Comparison of ENCODE assay signal across 22 cellular contexts in genomic region chr20:57468523-57469417, GRCh38. TPM values are rescaled to one million over a fixed set of nuclear protein-coding genes. Genes with fewer than 3 reads are reported as not detected.
DNase-seq lines count a peak whose midpoint lies in the region; ATAC-seq and TF ChIP-seq lines count a peak whose summit lies in the region.
"Had no signal": no experiment of that assay in that cellular context is flagged by ENCODE, and none has a peak within 500 bp of the region (broad histone marks: within the 10 kb centered on the region; RNA-seq: fewer than 3 reads in every experiment).

No MANE protein-coding gene starts in this region.

- H3K36me3 Mint-ChIP-seq in natural killer cell treated with Interleukin-12 subunit alpha and Interleukin-12 subunit beta and Interleukin-15 and Interleukin-18, amount 100 ng/mL, for 72 hours: no peaks in the 10 kb centered on the region
- H3K36me3 Mint-ChIP-seq in natural killer cell: no peaks in the 10 kb centered on the region
- no peaks in the 10 kb centered on the region for H3K36me3 Mint-ChIP-seq in dendritic cell treated with granulocyte-macrophage colony-stimulating factor and Interleukin-4, amounts not matched to agents 40 ng/mL and 50 ng/mL, for 4 days (ENCODE audit: low read depth)
- H3K36me3 Mint-ChIP-seq in immature natural killer cell: no peaks in the 10 kb centered on the region
- peaks cover 5% of the 10 kb centered on the region for H3K36me3 Mint-ChIP-seq in effector memory CD8-positive, alpha-beta T cell (ENCODE audit: insufficient read depth)
- no peaks in the 10 kb centered on the region for H3K36me3 Mint-ChIP-seq in activated T-helper 1 cell treated with anti-CD3 and anti-CD28 coated beads, Interleukin-12 subunit alpha, Interleukin-12 subunit beta, Interleukin-2, Interleukin-4 antibody, amounts not matched to agents 30 ng/mL and 10 ng/mL and 1 ng/mL, durations not matched to agents 14 hours and 24 hours and 36 hours (ENCODE audit: low read depth)
- H3K36me3 Mint-ChIP-seq: CD4-positive, alpha-beta memory T cell had no signal

- peak overlapping the region; percentile 50 for H2BK15ac ChIP-seq in neuronal stem cell (ENCODE audit: low read length)

- WGBS in neuronal stem cell (ENCODE audit: extremely low coverage in 2 of 2, insufficient read length in 2 of 2, insufficient replicate concordance in 1 of 2), 2 donors: no CpG with 5 or more reads among the region's 18 CpGs

- no peak overlapping the region for H4K8ac ChIP-seq in neuronal stem cell (ENCODE audit: low read depth, low read length)

- H3K9ac ChIP-seq in neuronal stem cell (ENCODE audit: low read depth, low read length, poor library complexity): no peak overlapping the region
- H3K9ac ChIP-seq: parathyroid adenoma had no signal

- H3K36me3 ChIP-seq in neuronal stem cell (replicated peaks in 1 of 2; ENCODE audit: control insufficient read depth in 2 of 2, insufficient read depth in 2 of 2, low read length in 2 of 2): no peaks in the 10 kb centered on the region

- H3K27me3 Mint-ChIP-seq in natural killer cell treated with Interleukin-12 subunit alpha and Interleukin-12 subunit beta and Interleukin-15 and Interleukin-18, amount 100 ng/mL, for 72 hours: no peaks in the 10 kb centered on the region
- peaks cover 0 to 3% of the 10 kb centered on the region in 2 donors for H3K27me3 Mint-ChIP-seq in natural killer cell (ENCODE audit: low read depth in 2 of 2)
- H3K27me3 Mint-ChIP-seq in dendritic cell treated with granulocyte-macrophage colony-stimulating factor and Interleukin-4, amounts not matched to agents 40 ng/mL and 50 ng/mL, for 4 days: peaks cover 2% of the 10 kb centered on the region
- peaks cover 3 to 4% (median 4%) of the 10 kb centered on the region in 3 donors for H3K27me3 Mint-ChIP-seq in immature natural killer cell (ENCODE audit: low read depth in 3 of 3)
- peaks cover 0 to 44% of the 10 kb centered on the region in 2 donors for H3K27me3 Mint-ChIP-seq in effector memory CD8-positive, alpha-beta T cell
- H3K27me3 Mint-ChIP-seq in activated T-helper 1 cell treated with anti-CD3 and anti-CD28 coated beads, Interleukin-12 subunit alpha, Interleukin-12 subunit beta, Interleukin-2, Interleukin-4 antibody, amounts not matched to agents 30 ng/mL and 10 ng/mL and 1 ng/mL, durations not matched to agents 14 hours and 24 hours and 36 hours (ENCODE audit: insufficient read depth): no peaks in the 10 kb centered on the region

- peaks cover 21 to 23% of the 10 kb centered on the region in 2 donors for H3K4me1 ChIP-seq in neuronal stem cell (ENCODE audit: control insufficient read depth in 2 of 2, insufficient read depth in 1 of 2, low read depth in 1 of 2, low read length in 2 of 2)
- H3K4me1 ChIP-seq: A549, parathyroid adenoma had no signal

- H3K4me1 Mint-ChIP-seq in natural killer cell treated with Interleukin-12 subunit alpha and Interleukin-12 subunit beta and Interleukin-15 and Interleukin-18, amount 100 ng/mL, for 72 hours (ENCODE audit: low read depth in 2 of 2): peaks cover 13 to 22% of the 10 kb centered on the region in 2 donors
- peaks cover 24 to 30% of the 10 kb centered on the region in 2 donors for H3K4me1 Mint-ChIP-seq in natural killer cell
- peaks cover 41% of the 10 kb centered on the region for H3K4me1 Mint-ChIP-seq in dendritic cell treated with granulocyte-macrophage colony-stimulating factor and Interleukin-4, amounts not matched to agents 40 ng/mL and 50 ng/mL, for 4 days (ENCODE audit: low read depth)
- H3K4me1 Mint-ChIP-seq in immature natural killer cell: peaks cover 30 to 32% of the 10 kb centered on the region in 2 donors
- peaks cover 11 to 12% of the 10 kb centered on the region in 2 donors for H3K4me1 Mint-ChIP-seq in effector memory CD8-positive, alpha-beta T cell (ENCODE audit: low read depth in 2 of 2)
- H3K4me1 Mint-ChIP-seq in activated T-helper 1 cell treated with anti-CD3 and anti-CD28 coated beads, Interleukin-12 subunit alpha, Interleukin-12 subunit beta, Interleukin-2, Interleukin-4 antibody, amounts not matched to agents 30 ng/mL and 10 ng/mL and 1 ng/mL, durations not matched to agents 14 hours and 24 hours and 36 hours (ENCODE audit: low read depth): no peaks in the 10 kb centered on the region

- peak overlapping the region; percentile 45 for H2AK5ac ChIP-seq in neuronal stem cell (ENCODE audit: low read depth, low read length)

- no peak overlapping the region for H2AFZ ChIP-seq in neuronal stem cell (ENCODE audit: low read length)
- H2AFZ ChIP-seq: parathyroid adenoma had no signal

- peak; percentile 38 for DNase-seq in natural killer cell treated with Interleukin-12 subunit alpha and Interleukin-12 subunit beta and Interleukin-15 and Interleukin-18, amount 100 ng/mL, for 72 hours (ENCODE audit: low spot score)
- DNase-seq in natural killer cell (no peak), neuronal stem cell (ENCODE audit: low spot score) (no peak), immature natural killer cell (no peak), NCI-H774 (lab: John Stamatoyannopoulos, UW) (no peak)
- no peak for DNase-seq in effector memory CD8-positive, alpha-beta T cell
- DNase-seq in activated T-helper 1 cell treated with anti-CD3 and anti-CD28 coated beads, Interleukin-12 subunit alpha, Interleukin-12 subunit beta, Interleukin-2, Interleukin-4 antibody, amounts not matched to agents 30 ng/mL and 10 ng/mL and 1 ng/mL, durations not matched to agents 14 hours and 24 hours and 36 hours (ENCODE audit: low spot score): no peak
- DNase-seq: activated CD4-positive, alpha-beta T cell treated with anti-CD3 and anti-CD28 coated beads for 4 hours; activated CD8-positive, alpha-beta memory T cell treated with anti-CD3 and anti-CD28 coated beads, Interleukin-2, amount 50 U/mL, for 4 hours; CD4-positive, alpha-beta memory T cell; DMS79; endodermal cell; NCI-H187 treated with DMSO at 0.1 percent for 48 hours; T1000 had no signal

- H3K27ac ChIP-seq in neuronal stem cell (replicated peaks; ENCODE audit: low read length): no peak overlapping the region
- H3K27ac ChIP-seq: A549, parathyroid adenoma, SK-N-MC had no signal

- peak overlapping the region; percentile 36 for H3K23ac ChIP-seq in neuronal stem cell (ENCODE audit: low read depth, low read length, poor library complexity)

- H3K9me3 Mint-ChIP-seq in natural killer cell treated with Interleukin-12 subunit alpha and Interleukin-12 subunit beta and Interleukin-15 and Interleukin-18, amount 100 ng/mL, for 72 hours: no peaks in the 10 kb centered on the region
- H3K9me3 Mint-ChIP-seq in natural killer cell (no peaks in the 10 kb centered on the region), immature natural killer cell (no peaks in the 10 kb centered on the region)
- H3K9me3 Mint-ChIP-seq in dendritic cell treated with granulocyte-macrophage colony-stimulating factor and Interleukin-4, amounts not matched to agents 40 ng/mL and 50 ng/mL, for 4 days: no peaks in the 10 kb centered on the region
- H3K9me3 Mint-ChIP-seq in effector memory CD8-positive, alpha-beta T cell: no peaks in the 10 kb centered on the region
- H3K9me3 Mint-ChIP-seq in activated T-helper 1 cell treated with anti-CD3 and anti-CD28 coated beads, Interleukin-12 subunit alpha, Interleukin-12 subunit beta, Interleukin-2, Interleukin-4 antibody, amounts not matched to agents 30 ng/mL and 10 ng/mL and 1 ng/mL, durations not matched to agents 14 hours and 24 hours and 36 hours: no peaks in the 10 kb centered on the region
- H3K9me3 Mint-ChIP-seq: CD4-positive, alpha-beta memory T cell; endodermal cell had no signal

- H2BK12ac ChIP-seq in neuronal stem cell (ENCODE audit: low read length): no peak overlapping the region

- no peak for TF ChIP-seq CTCF in natural killer cell (IDR thresholded peaks at IDR 0.05)

- no peak overlapping the region for H2BK5ac ChIP-seq in neuronal stem cell (ENCODE audit: low read length)

- peaks cover 0 to 13% (median 0%) of the 10 kb centered on the region in 3 experiments for H3K27me3 ChIP-seq in neuronal stem cell (ENCODE audit: control insufficient read depth in 3 of 3, insufficient read depth in 3 of 3, low read depth in 1 of 3, low read length in 3 of 3)

- H3K27ac Mint-ChIP-seq in natural killer cell treated with Interleukin-12 subunit alpha and Interleukin-12 subunit beta and Interleukin-15 and Interleukin-18, amount 100 ng/mL, for 72 hours: peak overlapping the region in 1 of 2 donors; percentile 26
- no peak overlapping the region for H3K27ac Mint-ChIP-seq in natural killer cell
- peak overlapping the region; percentile 15 for H3K27ac Mint-ChIP-seq in dendritic cell treated with granulocyte-macrophage colony-stimulating factor and Interleukin-4, amounts not matched to agents 40 ng/mL and 50 ng/mL, for 4 days
- no peak overlapping the region for H3K27ac Mint-ChIP-seq in immature natural killer cell
- H3K27ac Mint-ChIP-seq in effector memory CD8-positive, alpha-beta T cell: no peak overlapping the region
- no peak overlapping the region for H3K27ac Mint-ChIP-seq in activated T-helper 1 cell treated with anti-CD3 and anti-CD28 coated beads, Interleukin-12 subunit alpha, Interleukin-12 subunit beta, Interleukin-2, Interleukin-4 antibody, amounts not matched to agents 30 ng/mL and 10 ng/mL and 1 ng/mL, durations not matched to agents 14 hours and 24 hours and 36 hours
- H3K27ac Mint-ChIP-seq: endodermal cell had no signal

- no peak overlapping the region for H2BK120ac ChIP-seq in neuronal stem cell (ENCODE audit: low read depth, low read length)

- H3K14ac ChIP-seq in neuronal stem cell (ENCODE audit: low read length): no peak overlapping the region

- H3K18ac ChIP-seq in neuronal stem cell (ENCODE audit: low read length): no peak overlapping the region

- H3K9me3 ChIP-seq in neuronal stem cell (replicated peaks in 1 of 2; ENCODE audit: control insufficient read depth in 2 of 2, insufficient read depth in 1 of 2, low read depth in 1 of 2, low read length in 2 of 2): no peaks in the 10 kb centered on the region
- H3K9me3 ChIP-seq: A549 had no signal

- no peak overlapping the region for H3K4ac ChIP-seq in neuronal stem cell (ENCODE audit: low read length)

- H3K4me3 Mint-ChIP-seq in natural killer cell treated with Interleukin-12 subunit alpha and Interleukin-12 subunit beta and Interleukin-15 and Interleukin-18, amount 100 ng/mL, for 72 hours: no peak overlapping the region
- no peak overlapping the region for H3K4me3 Mint-ChIP-seq in natural killer cell
- no peak overlapping the region for H3K4me3 Mint-ChIP-seq in dendritic cell treated with granulocyte-macrophage colony-stimulating factor and Interleukin-4, amounts not matched to agents 40 ng/mL and 50 ng/mL, for 4 days
- no peak overlapping the region for H3K4me3 Mint-ChIP-seq in immature natural killer cell
- H3K4me3 Mint-ChIP-seq in effector memory CD8-positive, alpha-beta T cell: no peak overlapping the region
- H3K4me3 Mint-ChIP-seq in activated T-helper 1 cell treated with anti-CD3 and anti-CD28 coated beads, Interleukin-12 subunit alpha, Interleukin-12 subunit beta, Interleukin-2, Interleukin-4 antibody, amounts not matched to agents 30 ng/mL and 10 ng/mL and 1 ng/mL, durations not matched to agents 14 hours and 24 hours and 36 hours: no peak overlapping the region
- H3K4me3 Mint-ChIP-seq: endodermal cell had no signal

- no peak overlapping the region for H4K91ac ChIP-seq in neuronal stem cell (ENCODE audit: low read depth, low read length, poor library complexity)

- intact Hi-C loops in natural killer cell (cut with micrococcal nuclease): no loop called here
- intact Hi-C loops in dendritic cell treated with granulocyte-macrophage colony-stimulating factor and Interleukin-4, amounts not matched to agents 40 ng/mL and 50 ng/mL, for 4 days (cut with micrococcal nuclease): no loop called here
- intact Hi-C loops in activated T-helper 1 cell treated with anti-CD3 and anti-CD28 coated beads, Interleukin-12 subunit alpha, Interleukin-12 subunit beta, Interleukin-2, Interleukin-4 antibody, amounts not matched to agents 30 ng/mL and 10 ng/mL and 1 ng/mL, durations not matched to agents 14 hours and 24 hours and 36 hours (cut with micrococcal nuclease): no loop called here

- H3K4me2 ChIP-seq in neuronal stem cell (ENCODE audit: insufficient read depth, low read length, poor library complexity, severe bottlenecking): no peak overlapping the region
- H3K4me2 ChIP-seq: A549 had no signal

- no peaks in the 10 kb centered on the region for H3K79me1 ChIP-seq in neuronal stem cell (ENCODE audit: low read depth, low read length)

- H3K4me3 ChIP-seq in neuronal stem cell (ENCODE audit: low read length in 2 of 2): peak overlapping the region in 1 of 2 donors; percentile 61
- H3K4me3 ChIP-seq: A549, SK-N-MC had no signal

- no peak for ATAC-seq in natural killer cell treated with Interleukin-12 subunit alpha and Interleukin-12 subunit beta and Interleukin-15 and Interleukin-18, amount 100 ng/mL, for 72 hours
- no peak for ATAC-seq in natural killer cell
- ATAC-seq in effector memory CD8-positive, alpha-beta T cell (replicated peaks): no peak
- ATAC-seq: A549 had no signal

RNA-seq across cellular contexts. Expression of gene CTCFL, which starts 56.2 kb away (rescaled TPM):
- total RNA-seq in natural killer cell treated with Interleukin-12 subunit alpha and Interleukin-12 subunit beta and Interleukin-15 and Interleukin-18, amount 100 ng/mL, for 72 hours: not detected
- total RNA-seq in natural killer cell: not detected
- 0.14 TPM for polyA plus RNA-seq in neuronal stem cell (2013, experiment 1 of 2)
- polyA plus RNA-seq in neuronal stem cell (2013, experiment 2 of 2): 0.19 TPM
- polyA plus RNA-seq in immature natural killer cell: not detected
- not detected in 2 replicates for total RNA-seq in activated T-helper 1 cell treated with anti-CD3 and anti-CD28 coated beads, Interleukin-12 subunit alpha, Interleukin-12 subunit beta, Interleukin-2, Interleukin-4 antibody, amounts not matched to agents 30 ng/mL and 10 ng/mL and 1 ng/mL, durations not matched to agents 14 hours and 24 hours and 36 hours
- total RNA-seq: CD4-positive, alpha-beta memory T cell; cerebellum; mononuclear cell; NCI-H460; ureter had no signal
- polyA plus RNA-seq: CD4-positive, alpha-beta memory T cell had no signal
